In genomic region chr2:38601061-38601460, GRCh38 we compare ENCODE assay signal across 7 cellular contexts. TPM values are rescaled to one million over a fixed set of nuclear protein-coding genes. Genes with fewer than 3 reads are reported as not detected.
DNase-seq lines count a peak whose midpoint lies in the region; ATAC-seq and TF ChIP-seq lines count a peak whose summit lies in the region.

No MANE protein-coding gene starts in this region.

- peak overlapping the region; percentile 93 for H3K27ac Mint-ChIP-seq in glutamatergic neuron (ENCODE audit: unreplicated experiment)

- H3K36me3 ChIP-seq in WERI-Rb-1: peaks cover 10% of the 10 kb centered on the region

- no peaks in the 10 kb centered on the region for H3K27me3 ChIP-seq in WERI-Rb-1 (ENCODE audit: insufficient read depth, low read depth, severe bottlenecking)

- no peak for ATAC-seq in omental fat pad (ENCODE audit: low FRiP score)

- H3K9me3 Mint-ChIP-seq in glutamatergic neuron (ENCODE audit: unreplicated experiment): peaks cover 22% of the 10 kb centered on the region

- peaks cover 7% of the 10 kb centered on the region for H3K27me3 Mint-ChIP-seq in glutamatergic neuron (ENCODE audit: unreplicated experiment)

- DNase-seq in HFF-Myc (ENCODE audit: extremely low read depth, low read depth) (no peak), WERI-Rb-1 (no peak), glutamatergic neuron (no peak), UCSD-AML1 (lab: John Stamatoyannopoulos, UW; ENCODE audit: unreplicated experiment) (no peak), SK-N-DZ (ENCODE audit: low spot score) (no peak), omental fat pad (ENCODE audit: low spot score) (no peak)

- H3K9me3 ChIP-seq in WERI-Rb-1 (ENCODE audit: severe bottlenecking): no peaks in the 10 kb centered on the region

- peaks cover 37% of the 10 kb centered on the region for H3K4me1 Mint-ChIP-seq in glutamatergic neuron (ENCODE audit: low read depth, unreplicated experiment)

- peak overlapping the region; percentile 87 for H3K4me3 Mint-ChIP-seq in glutamatergic neuron (ENCODE audit: unreplicated experiment)

- no peak for TF ChIP-seq CTCF in HFF-Myc (IDR thresholded peaks at IDR 0.05; ENCODE audit: low read depth, low read length, missing control alignments)
- TF ChIP-seq CTCF in WERI-Rb-1 (IDR thresholded peaks at IDR 0.05; ENCODE audit: low read depth, low read length): no peak
- TF ChIP-seq CTCF in glutamatergic neuron (IDR thresholded peaks at IDR 0.05; ENCODE audit: partially characterized antibody, unreplicated experiment): no peak
- no peak for TF ChIP-seq CTCF in omental fat pad (IDR thresholded peaks at IDR 0.05)

- H3K27ac ChIP-seq in WERI-Rb-1 (no peak overlapping the region), skin epidermis (peak overlapping the region in 17 of 21 experiments; percentile 9 to 99 (median 95))

- H3K36me3 Mint-ChIP-seq in glutamatergic neuron (ENCODE audit: unreplicated experiment): no peaks in the 10 kb centered on the region

- peak overlapping the region; percentile 55 for H3K4me3 ChIP-seq in HFF-Myc (replicated peaks; ENCODE audit: low read depth, low read length)
- H3K4me3 ChIP-seq in WERI-Rb-1 (ENCODE audit: low read depth, low read length): peak overlapping the region; percentile 98
- H3K4me3 ChIP-seq in skin epidermis: peak overlapping the region; percentile 53 to 95 (median 89)

RNA-seq across cellular contexts. Expression of gene HNRNPLL, which starts 1.7 kb away (rescaled TPM):
- total RNA-seq in glutamatergic neuron (ENCODE audit: unreplicated experiment): 79.8 TPM
- 31.4 and 34.4 TPM in 2 replicates for polyA plus RNA-seq in SK-N-DZ (2014; cell fraction: cytosol; rRNA removed)
- polyA plus RNA-seq in SK-N-DZ (2014; cell fraction: nucleus; rRNA removed): 24.5 and 30.3 TPM in 2 replicates
- 10 to 100 TPM; 32.3 to 41.6 (median 36.4) TPM for total RNA-seq in omental fat pad
